In genomic region chr20:18796282-18796833, GRCh38 we compare ENCODE assay signal across 26 cellular contexts. TPM values are rescaled to one million over a fixed set of nuclear protein-coding genes. Genes with fewer than 3 reads are reported as not detected.
"Had no signal": no experiment of that assay in that cellular context is flagged by ENCODE, and none has a peak within 500 bp of the region (broad histone marks: within the 10 kb centered on the region; RNA-seq: fewer than 3 reads in every experiment).

No MANE protein-coding gene starts in this region.

- H3K27ac Mint-ChIP-seq: activated CD4-positive, alpha-beta memory T cell treated with anti-CD3 and anti-CD28 coated beads, Interleukin-2, amount 10 ng/mL, durations not matched to agents 7 days and 5 days; activated naive CD8-positive, alpha-beta T cell treated with anti-CD3 and anti-CD28 coated beads, Interleukin-2, amount 10 ng/mL, durations not matched to agents 7 days and 5 days; endodermal cell; stimulated activated naive CD8-positive, alpha-beta T cell treated with anti-CD3 and anti-CD28 coated beads, Interleukin-15, Interleukin-2, amounts not matched to agents 100 ng/mL and 50 ng/mL, for 24 hours; WTC11 had no signal

- H3K4me3 ChIP-seq: esophagus squamous epithelium, gastrocnemius medialis, left ventricle myocardium inferior, tibial artery had no signal

- H3K36me3 Mint-ChIP-seq: WTC11 had no signal

- FAIRE-seq: bronchial epithelial cell, urothelium cell line had no signal

- ATAC-seq: gastrocnemius medialis; naive thymus-derived CD4-positive, alpha-beta T cell; WTC11 had no signal

- H3K9me3 ChIP-seq: gastrocnemius medialis had no signal

- H3K27ac ChIP-seq: esophagus squamous epithelium, gastrocnemius medialis, left ventricle myocardium inferior, tibial artery had no signal

- H3K36me3 ChIP-seq: esophagus squamous epithelium, gastrocnemius medialis, left ventricle myocardium inferior, tibial artery had no signal

- H3K27me3 ChIP-seq: esophagus squamous epithelium, gastrocnemius medialis, tibial artery had no signal

- H3K4me3 Mint-ChIP-seq: activated CD4-positive, alpha-beta memory T cell treated with anti-CD3 and anti-CD28 coated beads, Interleukin-2, amount 10 ng/mL, durations not matched to agents 7 days and 5 days; activated naive CD8-positive, alpha-beta T cell treated with anti-CD3 and anti-CD28 coated beads, Interleukin-2, amount 10 ng/mL, durations not matched to agents 7 days and 5 days; endodermal cell; naive thymus-derived CD4-positive, alpha-beta T cell; stimulated activated naive CD8-positive, alpha-beta T cell treated with anti-CD3 and anti-CD28 coated beads, Interleukin-15, Interleukin-2, amounts not matched to agents 100 ng/mL and 50 ng/mL, for 24 hours; WTC11 had no signal

- DNase-seq: activated CD4-positive, alpha-beta memory T cell treated with anti-CD3 and anti-CD28 coated beads, Interleukin-2, amount 10 ng/mL, durations not matched to agents 7 days and 5 days; activated naive CD4-positive, alpha-beta T cell treated with Interleukin-2 at 50 U/mL for 16 hours; activated naive CD8-positive, alpha-beta T cell treated with anti-CD3 and anti-CD28 coated beads, Interleukin-2, amount 10 ng/mL, durations not matched to agents 7 days and 5 days; activated T-cell treated with anti-CD3 and anti-CD28 coated beads for 4 hours; amniotic stem cell; cerebellar nuclear complex; cortex of kidney; endodermal cell; esophagus squamous epithelium; gastrocnemius medialis; head of caudate nucleus; hypothalamus; left ventricle myocardium inferior; naive thymus-derived CD4-positive, alpha-beta T cell; retina; stimulated activated CD4-positive, alpha-beta T cell treated with anti-CD3 and anti-CD28 coated beads, Interleukin-4, amount 100 ng/mL, for 1 hour; T-helper 9 cell; tibial artery had no signal

- H3K27me3 Mint-ChIP-seq: activated naive CD8-positive, alpha-beta T cell treated with anti-CD3 and anti-CD28 coated beads, Interleukin-2, amount 10 ng/mL, durations not matched to agents 7 days and 5 days had no signal

RNA-seq across cellular contexts. Expression of gene SCP2D1, which starts 17.2 kb away (rescaled TPM):
- total RNA-seq: activated CD4-positive, alpha-beta memory T cell treated with anti-CD3 and anti-CD28 coated beads, Interleukin-2, amount 10 ng/mL, durations not matched to agents 7 days and 5 days; activated naive CD8-positive, alpha-beta T cell treated with anti-CD3 and anti-CD28 coated beads, Interleukin-2, amount 10 ng/mL, durations not matched to agents 7 days and 5 days; bronchial epithelial cell; endodermal cell; esophagus squamous epithelium; gastrocnemius medialis; left ventricle myocardium inferior; lung microvascular endothelial cell; naive thymus-derived CD4-positive, alpha-beta T cell; osteoblast; posterior vena cava; T-helper 1 cell treated with Interleukin-12 subunit alpha and Interleukin-12 subunit beta and Interleukin-4 antibody, amounts not matched to agents 30 ng/mL and 1 ng/mL, for 36 hours; WTC11 had no signal
- polyA plus RNA-seq: naive thymus-derived CD4-positive, alpha-beta T cell had no signal
